27 cellular contexts compared by ENCODE assay signal in genomic region chr22:27051407-27051806, GRCh38.
"Had no signal": no experiment of that assay in that cellular context is flagged by ENCODE, and none has a peak within 500 bp of the region (broad histone marks: within the 10 kb centered on the region; RNA-seq: fewer than 3 reads in every experiment).

No MANE protein-coding gene starts in this region.

- DNase-seq: colonic mucosa; cortex of kidney; dermis blood vessel endothelial cell; effector CD4-positive, alpha-beta T cell; effector CD8-positive, alpha-beta T cell; effector memory CD4-positive, alpha-beta T cell; effector memory CD8-positive, alpha-beta T cell; endodermal cell; erythroblast; esophagus squamous epithelium; foreskin fibroblast; foreskin keratinocyte; foreskin melanocyte; gastrocnemius medialis; glutamatergic neuron; heart left ventricle; heart right ventricle had no signal

- FAIRE-seq: colon, endometrium, endothelial cell of umbilical vein, frontal cortex had no signal

- H3K27ac ChIP-seq: colonic mucosa, coronary artery, dorsolateral prefrontal cortex, epithelial cell of prostate, esophagus muscularis mucosa, esophagus squamous epithelium, foreskin keratinocyte, gastrocnemius medialis, gastroesophageal sphincter, heart left ventricle, heart right ventricle had no signal

- H3K9me3 ChIP-seq: colonic mucosa, esophagus muscularis mucosa, esophagus squamous epithelium, gastrocnemius medialis, gastroesophageal sphincter had no signal

- ATAC-seq: effector memory CD8-positive, alpha-beta T cell; esophagus mucosa; foreskin keratinocyte; gastrocnemius medialis; gastroesophageal sphincter; heart left ventricle; heart right ventricle had no signal

- H3K36me3 ChIP-seq: colonic mucosa, esophagus muscularis mucosa, esophagus squamous epithelium, gastrocnemius medialis, gastroesophageal sphincter, heart left ventricle, heart right ventricle had no signal

- H3K4me1 ChIP-seq: colonic mucosa, esophagus muscularis mucosa, foreskin keratinocyte, gastrocnemius medialis, gastroesophageal sphincter, heart left ventricle, heart right ventricle had no signal

- H3K4me3 ChIP-seq: colonic mucosa, coronary artery, dorsolateral prefrontal cortex, esophagus muscularis mucosa, esophagus squamous epithelium, gastrocnemius medialis, gastroesophageal sphincter, heart left ventricle, heart right ventricle had no signal

- H3K27me3 ChIP-seq: colonic mucosa, esophagus muscularis mucosa, gastroesophageal sphincter, heart left ventricle had no signal
